ENCODE assay signal across 9 cellular contexts in the genomic region with DNA sequence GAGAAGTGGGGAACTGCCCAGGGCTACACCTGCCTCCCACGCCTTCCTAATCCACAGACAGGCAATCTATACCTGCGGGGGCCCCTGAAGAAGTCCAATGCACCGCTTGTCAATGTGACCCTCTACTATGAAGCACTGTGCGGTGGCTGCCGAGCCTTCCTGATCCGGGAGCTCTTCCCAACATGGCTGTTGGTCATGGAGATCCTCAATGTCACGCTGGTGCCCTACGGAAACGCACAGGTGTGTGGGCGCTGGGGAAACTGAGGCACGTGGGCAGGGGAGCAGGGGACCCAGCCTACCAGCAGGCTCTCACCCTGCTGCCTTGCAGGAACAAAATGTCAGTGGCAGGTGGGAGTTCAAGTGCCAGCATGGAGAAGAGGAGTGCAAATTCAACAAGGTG. TPM values are rescaled to one million over a fixed set of nuclear protein-coding genes. Genes with fewer than 3 reads are reported as not detected.
DNase-seq lines count a peak whose midpoint lies in the region; ATAC-seq lines count a peak whose summit lies in the region.
"Had no signal": no experiment of that assay in that cellular context is flagged by ENCODE, and none has a peak within 500 bp of the region (broad histone marks: within the 10 kb centered on the region; RNA-seq: fewer than 3 reads in every experiment).

No MANE protein-coding gene starts in this region.

- no peak overlapping the region for H2BK5ac ChIP-seq in mesendoderm (ENCODE audit: low read length)

- H3K9me3 ChIP-seq in BLaER1, result no peaks in the 10 kb centered on the region

- peaks cover 14% of the 10 kb centered on the region; the same call in 1 of the 2 replicates for H3K36me3 ChIP-seq in BLaER1
- H3K36me3 ChIP-seq in H7 (replicated peaks; ENCODE audit: control insufficient read depth, insufficient read depth, low read length), result no peaks in the 10 kb centered on the region; the same call in 1 of the 2 replicates
- no peaks in the 10 kb centered on the region for H3K36me3 ChIP-seq in mesendoderm (ENCODE audit: control insufficient read depth, insufficient read depth, low read length)

- no peak overlapping the region for H2BK120ac ChIP-seq in mesendoderm (ENCODE audit: low read depth, low read length)

- H3K9ac ChIP-seq in BLaER1 (no peak overlapping the region), mesendoderm (ENCODE audit: low read length) (no peak overlapping the region)

- H3K36me3 Mint-ChIP-seq in activated naive CD8-positive, alpha-beta T cell treated with anti-CD3 and anti-CD28 coated beads for 36 hours, result peaks cover 18% of the 10 kb centered on the region

- no peaks in the 10 kb centered on the region for H3K27me3 Mint-ChIP-seq in activated naive CD8-positive, alpha-beta T cell treated with anti-CD3 and anti-CD28 coated beads for 36 hours

- H3K4me3 ChIP-seq in BLaER1 (peak overlapping the region; percentile 74; the same call in 1 of the 2 replicates), H7 (ENCODE audit: insufficient read depth, low read depth, low read length) (no peak overlapping the region), mesendoderm (ENCODE audit: low read length) (no peak overlapping the region)

- no CpG with 5 or more reads among the region's 11 CpGs for WGBS in mesendoderm (ENCODE audit: extremely low coverage, insufficient coverage, low lambda C conversion rate)

- H2BK15ac ChIP-seq in mesendoderm (replicated peaks; ENCODE audit: low read depth), result no peak overlapping the region

- H4K5ac ChIP-seq in mesendoderm (ENCODE audit: low read length), result no peak overlapping the region

- no peaks in the 10 kb centered on the region for H3K79me2 ChIP-seq in mesendoderm (ENCODE audit: control insufficient read depth, insufficient read depth, low read length)

- no peak overlapping the region for H2AK5ac ChIP-seq in mesendoderm (ENCODE audit: low read length)

- H3K23ac ChIP-seq in mesendoderm (ENCODE audit: low read length), result no peak overlapping the region

- no peaks in the 10 kb centered on the region for H3K79me1 ChIP-seq in mesendoderm (ENCODE audit: low read length)

- H3K56ac ChIP-seq in mesendoderm (ENCODE audit: low read length), result peak overlapping the region; percentile 25

- H4K8ac ChIP-seq in mesendoderm (ENCODE audit: low read depth, low read length), result no peak overlapping the region

- no peaks in the 10 kb centered on the region for H4K20me1 ChIP-seq in BLaER1

- H3K4ac ChIP-seq in mesendoderm (ENCODE audit: low read depth, low read length), result no peak overlapping the region

- no peak for ATAC-seq in HG03175 (IDR thresholded peaks at IDR 0.05; ENCODE audit: unreplicated experiment)

- no peak overlapping the region for H3K27ac Mint-ChIP-seq in activated naive CD8-positive, alpha-beta T cell treated with anti-CD3 and anti-CD28 coated beads for 36 hours

- H3K27me3 ChIP-seq in BLaER1 (no peaks in the 10 kb centered on the region), H7 (ENCODE audit: control insufficient read depth, insufficient read depth, low read length) (peaks cover 16% of the 10 kb centered on the region), mesendoderm (ENCODE audit: insufficient read depth, low read length, poor library complexity) (no peaks in the 10 kb centered on the region)

- no peaks in the 10 kb centered on the region for H3K9me3 Mint-ChIP-seq in activated naive CD8-positive, alpha-beta T cell treated with anti-CD3 and anti-CD28 coated beads for 36 hours

- H3K4me1 Mint-ChIP-seq in activated naive CD8-positive, alpha-beta T cell treated with anti-CD3 and anti-CD28 coated beads for 36 hours, result peaks cover 15% of the 10 kb centered on the region

- H3K4me3 Mint-ChIP-seq in activated naive CD8-positive, alpha-beta T cell treated with anti-CD3 and anti-CD28 coated beads for 36 hours, result peak overlapping the region; percentile 83

- H3K4me1 ChIP-seq in BLaER1 (peaks cover 68% of the 10 kb centered on the region), mesendoderm (ENCODE audit: control insufficient read depth, low read depth, low read length) (peaks cover 2% of the 10 kb centered on the region)

- peak overlapping the region; percentile 92 for H3K4me2 ChIP-seq in BLaER1
- H3K4me2 ChIP-seq in mesendoderm (ENCODE audit: low read length), result no peak overlapping the region

- DNase-seq in H7 (peak; percentile 36), mesendoderm (no peak), SHP77 treated with DMSO at 0.1 percent for 48 hours (lab: John Stamatoyannopoulos, UW) (no peak), KG1 (lab: John Stamatoyannopoulos, UW) (no peak), posterior vena cava (ENCODE audit: low spot score) (no peak)
- DNase-seq in activated naive CD8-positive, alpha-beta T cell treated with anti-CD3 and anti-CD28 coated beads for 36 hours, result no peak
- DNase-seq: head of caudate nucleus had no signal

- intact Hi-C loops in posterior vena cava (cut with DNase I), result no loop called here

- H3K18ac ChIP-seq in mesendoderm (ENCODE audit: low read length), result no peak overlapping the region

- H3K27ac ChIP-seq in BLaER1 (no peak overlapping the region), mesendoderm (ENCODE audit: low read depth, low read length) (no peak overlapping the region)

RNA-seq across cellular contexts. Expression of a gene that starts 1.4 kb away (rescaled TPM):
- total RNA-seq in H7 (2014; rRNA removed; shearing (Covaris generic)), result 47.3 and 53.4 TPM in 2 replicates
- total RNA-seq in activated naive CD8-positive, alpha-beta T cell treated with anti-CD3 and anti-CD28 coated beads for 36 hours, result 10 to 100 TPM; 24.7 to 28.1 TPM
- 15.0 TPM for polyA plus RNA-seq in mesendoderm (2013, experiment 1 of 2)
- 15.3 TPM for polyA plus RNA-seq in mesendoderm (2013, experiment 2 of 2)
- total RNA-seq in posterior vena cava, result 10 to 100 TPM; 60.7 to 76.7 TPM

RNA-seq across cellular contexts. Expression of a gene that starts 18.0 kb away (rescaled TPM):
- total RNA-seq in H7 (2014; rRNA removed; shearing (Covaris generic)), result 29.2 and 45.0 TPM in 2 replicates
- 10 to 100 TPM; 15.2 to 16.7 TPM for total RNA-seq in activated naive CD8-positive, alpha-beta T cell treated with anti-CD3 and anti-CD28 coated beads for 36 hours
- polyA plus RNA-seq in mesendoderm (2013, experiment 1 of 2), result 36.6 TPM
- 35.4 TPM for polyA plus RNA-seq in mesendoderm (2013, experiment 2 of 2)
- 1 to 10 TPM; 6.1 to 6.6 TPM for total RNA-seq in posterior vena cava

RNA-seq across cellular contexts. Expression of a gene that starts 22.0 kb away (rescaled TPM):
- 26.7 and 29.0 TPM in 2 replicates for total RNA-seq in H7 (2014; rRNA removed; shearing (Covaris generic))
- total RNA-seq in activated naive CD8-positive, alpha-beta T cell treated with anti-CD3 and anti-CD28 coated beads for 36 hours, result 10 to 100 TPM; 18.5 to 21.1 TPM
- polyA plus RNA-seq in mesendoderm (2013, experiment 1 of 2), result 40.5 TPM
- polyA plus RNA-seq in mesendoderm (2013, experiment 2 of 2), result 40.5 TPM
- total RNA-seq in posterior vena cava, result 10 to 100 TPM; 11.5 to 13.0 TPM

RNA-seq across cellular contexts. Expression of a gene that starts 28.9 kb away (rescaled TPM):
- total RNA-seq in H7 (2014; rRNA removed; shearing (Covaris generic)), result 6.1 and 8.6 TPM in 2 replicates
- 1 to 10 TPM; 3.2 to 3.9 TPM for total RNA-seq in activated naive CD8-positive, alpha-beta T cell treated with anti-CD3 and anti-CD28 coated beads for 36 hours
- polyA plus RNA-seq in mesendoderm (2013, experiment 1 of 2), result 1.9 TPM
- polyA plus RNA-seq in mesendoderm (2013, experiment 2 of 2), result 1.9 TPM
- total RNA-seq in posterior vena cava, result 1 to 10 TPM; 1.9 to 2.9 TPM

RNA-seq across cellular contexts. Expression of a gene that starts 51.3 kb away (rescaled TPM):
- total RNA-seq in H7 (2014; rRNA removed; shearing (Covaris generic)), result 0.52 and 1.4 TPM in 2 replicates
- not detected for total RNA-seq in activated naive CD8-positive, alpha-beta T cell treated with anti-CD3 and anti-CD28 coated beads for 36 hours
- polyA plus RNA-seq in mesendoderm (2013, experiment 1 of 2), result 0.14 TPM
- polyA plus RNA-seq in mesendoderm (2013, experiment 2 of 2), result 0.03 TPM
- total RNA-seq in posterior vena cava, result 1 to 10 TPM in 1 of 2 donors, under 1 TPM in 1; 0.90 to 1.1 TPM
